23 cellular contexts compared by ENCODE assay signal in genomic region chr11:17477361-17477760, GRCh38. TPM values are rescaled to one million over a fixed set of nuclear protein-coding genes. Genes with fewer than 3 reads are reported as not detected.
"Had no signal": no experiment of that assay in that cellular context is flagged by ENCODE, and none has a peak within 500 bp of the region (broad histone marks: within the 10 kb centered on the region; RNA-seq: fewer than 3 reads in every experiment).

No MANE protein-coding gene starts in this region.

- H3K4me1 ChIP-seq: pancreas, testis, upper lobe of right lung had no signal

- H3K27ac Mint-ChIP-seq: activated CD4-positive, alpha-beta memory T cell treated with anti-CD3 and anti-CD28 coated beads, Interleukin-2, amount 10 ng/mL, durations not matched to agents 7 days and 5 days; activated CD4-positive, alpha-beta T cell treated with anti-CD3 and anti-CD28 coated beads for 36 hours; activated naive CD4-positive, alpha-beta T cell treated with anti-CD3 and anti-CD28 coated beads for 36 hours; activated T-cell treated with anti-CD3 and anti-CD28 coated beads, Interleukin-2, amount 50 U/mL, for 24 hours; activated T-helper 2 cell treated with anti-CD3 and anti-CD28 coated beads, Interferon-gamma antibody, Interleukin-2, Interleukin-4, amounts not matched to agents 10 μg/mL and 5 μg/mL and 100 μg/mL, durations not matched to agents 14 hours and 24 hours and 36 hours; stimulated activated memory B cell treated with anti-CD40 and anti-IgM and Interleukin-4, amounts not matched to agents 10 μg/mL and 1 μg/mL and 100 μg/mL, for 72 hours; T-helper 2 cell treated with Interferon-gamma antibody and Interleukin-4, amounts not matched to agents 5 μg/mL and 100 μg/mL, for 36 hours had no signal

- H3K4me3 Mint-ChIP-seq: activated CD4-positive, alpha-beta memory T cell treated with anti-CD3 and anti-CD28 coated beads, Interleukin-2, amount 10 ng/mL, durations not matched to agents 7 days and 5 days; activated CD4-positive, alpha-beta T cell treated with anti-CD3 and anti-CD28 coated beads for 36 hours; activated naive CD4-positive, alpha-beta T cell treated with anti-CD3 and anti-CD28 coated beads for 36 hours; activated T-cell treated with anti-CD3 and anti-CD28 coated beads, Interleukin-2, amount 50 U/mL, for 24 hours; stimulated activated memory B cell treated with anti-CD40 and anti-IgM and Interleukin-4, amounts not matched to agents 10 μg/mL and 1 μg/mL and 100 μg/mL, for 72 hours; T-helper 2 cell treated with Interferon-gamma antibody and Interleukin-4, amounts not matched to agents 5 μg/mL and 100 μg/mL, for 36 hours had no signal

- H3K27ac ChIP-seq: cardiac muscle cell, hepatocyte, pancreas, sigmoid colon, SK-N-MC, testis, upper lobe of right lung had no signal

- H3K36me3 Mint-ChIP-seq: stimulated activated memory B cell treated with anti-CD40 and anti-IgM and Interleukin-4, amounts not matched to agents 10 μg/mL and 1 μg/mL and 100 μg/mL, for 72 hours had no signal

- H3K4me1 Mint-ChIP-seq: activated CD4-positive, alpha-beta T cell treated with anti-CD3 and anti-CD28 coated beads for 36 hours; stimulated activated memory B cell treated with anti-CD40 and anti-IgM and Interleukin-4, amounts not matched to agents 10 μg/mL and 1 μg/mL and 100 μg/mL, for 72 hours had no signal

- H3K9me3 ChIP-seq: pancreas, sigmoid colon, testis, upper lobe of right lung had no signal

- ATAC-seq: activated CD4-positive, alpha-beta T cell treated with anti-CD3 and anti-CD28 coated beads for 36 hours; left lobe of liver; stimulated activated memory B cell treated with anti-CD40 and anti-IgM and Interleukin-4, amounts not matched to agents 10 μg/mL and 1 μg/mL and 100 μg/mL, for 72 hours had no signal

- H3K9me3 Mint-ChIP-seq: activated CD4-positive, alpha-beta memory T cell treated with anti-CD3 and anti-CD28 coated beads, Interleukin-2, amount 10 ng/mL, durations not matched to agents 7 days and 5 days; activated naive CD4-positive, alpha-beta T cell treated with anti-CD3 and anti-CD28 coated beads for 36 hours; activated T-cell treated with anti-CD3 and anti-CD28 coated beads, Interleukin-2, amount 50 U/mL, for 24 hours; activated T-helper 2 cell treated with anti-CD3 and anti-CD28 coated beads, Interferon-gamma antibody, Interleukin-2, Interleukin-4, amounts not matched to agents 10 μg/mL and 5 μg/mL and 100 μg/mL, durations not matched to agents 14 hours and 24 hours and 36 hours; stimulated activated memory B cell treated with anti-CD40 and anti-IgM and Interleukin-4, amounts not matched to agents 10 μg/mL and 1 μg/mL and 100 μg/mL, for 72 hours; T-helper 2 cell treated with Interferon-gamma antibody and Interleukin-4, amounts not matched to agents 5 μg/mL and 100 μg/mL, for 36 hours had no signal

- DNase-seq: activated CD4-positive, alpha-beta memory T cell treated with anti-CD3 and anti-CD28 coated beads, Interleukin-2, amount 10 ng/mL, durations not matched to agents 7 days and 5 days; activated CD4-positive, alpha-beta T cell treated with anti-CD3 and anti-CD28 coated beads for 36 hours; activated naive CD4-positive, alpha-beta T cell treated with anti-CD3 and anti-CD28 coated beads for 36 hours; activated T-cell treated with anti-CD3 and anti-CD28 coated beads, Interleukin-2, amount 50 U/mL, for 24 hours; dermis blood vessel endothelial cell; effector memory CD4-positive, alpha-beta T cell; kidney; midbrain; pancreas; sigmoid colon; stimulated activated CD4-positive, alpha-beta T cell treated with anti-CD3 and anti-CD28 coated beads, Interleukin-4, amount 100 ng/mL, for 24 hours; testis; upper lobe of right lung had no signal

- H3K4me3 ChIP-seq: hepatocyte, SK-N-MC, upper lobe of right lung had no signal

- H3K27me3 ChIP-seq: testis had no signal

- H3K36me3 ChIP-seq: cardiac muscle cell, pancreas, sigmoid colon, upper lobe of right lung had no signal

RNA-seq across cellular contexts. Expression of gene ABCC8, which starts 0.7 kb away (rescaled TPM):
- total RNA-seq: activated CD4-positive, alpha-beta memory T cell treated with anti-CD3 and anti-CD28 coated beads, Interleukin-2, amount 10 ng/mL, durations not matched to agents 7 days and 5 days; activated CD4-positive, alpha-beta T cell treated with anti-CD3 and anti-CD28 coated beads for 36 hours; activated naive CD4-positive, alpha-beta T cell treated with anti-CD3 and anti-CD28 coated beads for 36 hours; dermis blood vessel endothelial cell; fibroblast of villous mesenchyme; lung microvascular endothelial cell; myocyte had no signal
